In genomic region chr4:112266823-112267222, GRCh38 we compare ENCODE assay signal across 9 cellular contexts. TPM values are rescaled to one million over a fixed set of nuclear protein-coding genes. Genes with fewer than 3 reads are reported as not detected.
DNase-seq lines count a peak whose midpoint lies in the region; FAIRE-seq and TF ChIP-seq lines count a peak whose summit lies in the region.
"Had no signal": no experiment of that assay in that cellular context is flagged by ENCODE, and none has a peak within 500 bp of the region (broad histone marks: within the 10 kb centered on the region; RNA-seq: fewer than 3 reads in every experiment).

No MANE protein-coding gene starts in this region.

- H4K20me1 ChIP-seq in hepatocyte (ENCODE audit: insufficient read depth, poor library complexity, severe bottlenecking) = no peaks in the 10 kb centered on the region

- H3K36me3 ChIP-seq in hepatocyte (replicated peaks; ENCODE audit: insufficient read depth, low read depth) (no peaks in the 10 kb centered on the region), Peyer's patch (peaks cover 0 to 28% (median 0%) of the 10 kb centered on the region in 3 donors)

- H3K4me1 ChIP-seq in hepatocyte (ENCODE audit: insufficient read depth) (no peaks in the 10 kb centered on the region), Peyer's patch (no peaks in the 10 kb centered on the region)

- no peak overlapping the region for H3K27ac ChIP-seq in AG04450 (ENCODE audit: low read depth, low read length)
- H3K27ac ChIP-seq in hepatocyte = no peak overlapping the region
- no peak overlapping the region for H3K27ac ChIP-seq in Peyer's patch

- H3K9me3 ChIP-seq in AG04450 (ENCODE audit: control insufficient read depth, insufficient read depth, low read length) (no peaks in the 10 kb centered on the region), hepatocyte (ENCODE audit: low read depth) (no peaks in the 10 kb centered on the region), Peyer's patch (no peaks in the 10 kb centered on the region)

- H2AFZ ChIP-seq in hepatocyte = no peak overlapping the region

- no peaks in the 10 kb centered on the region for H3K9me2 ChIP-seq in hepatocyte (replicated peaks; ENCODE audit: insufficient read depth)

- H3K27me3 ChIP-seq in AG04450 (ENCODE audit: control insufficient read depth, insufficient read depth, low read length) (no peaks in the 10 kb centered on the region), hepatocyte (no peaks in the 10 kb centered on the region), Peyer's patch (no peaks in the 10 kb centered on the region)

- no peak overlapping the region for H3K4me2 ChIP-seq in hepatocyte

- H3K4me3 ChIP-seq in AG04450 (ENCODE audit: low read depth, low read length) (no peak overlapping the region), WI38 (ENCODE audit: low read depth, low read length) (no peak overlapping the region), hepatocyte (no peak overlapping the region), Peyer's patch (no peak overlapping the region)

- whole genome bisulfite sequencing in hepatocyte (ENCODE audit: low lambda C conversion rate, missing lambda C conversion rate) = 88% methylated on average over 2 of the region's 2 CpGs

- peak; percentile 62 for FAIRE-seq in GM18507 (lab: Jason Lieb, UNC)

- no peak for TF ChIP-seq POLR2A in Peyer's patch (IDR thresholded peaks at IDR 0.05)

- POLR2A ChIA-PET in AG04450 (lab: Yijun Ruan, JAX) = no interaction called here

- TF ChIP-seq CTCF in AG04450 (IDR thresholded peaks at IDR 0.05; ENCODE audit: low read depth, low read length) (peak; percentile 60), WI38 (IDR thresholded peaks at IDR 0.05; ENCODE audit: low read depth, low read length) (peak; percentile 14; the same call in 1 of the 2 replicates), hepatocyte (IDR thresholded peaks at IDR 0.05; ENCODE audit: poor library complexity) (peak; percentile 53), Peyer's patch (IDR thresholded peaks at IDR 0.05) (peak in 3 of 6 experiments; percentile 30 to 42 (median 32))

- DNase-seq in AG04450 (ENCODE audit: low read depth, low spot score) (no peak), GM18507 (ENCODE audit: extremely low spot score, insufficient read length, low read depth) (no peak), hepatocyte (ENCODE audit: low spot score) (peak; percentile 36), 8988T (no peak), Peyer's patch (no peak), cerebellar cortex (ENCODE audit: low spot score) (no peak)
- DNase-seq in activated CD4-positive, alpha-beta T cell treated with anti-CD3 and anti-CD28 coated beads for 48 hours = no peak
- DNase-seq: mesendoderm had no signal

- H3K79me2 ChIP-seq in hepatocyte = no peaks in the 10 kb centered on the region

- CTCF ChIA-PET in AG04450 (lab: Charles Lee) = interaction anchor here (0.5 to 4.2 kb wide), 22 partner anchors 10 to 338 kb away, joined by 3 to 37 read pairs (median 3); partner anchors contain the start of genes ALPK1 and TIFA

RNA-seq across cellular contexts. Expression of gene TIFA, which starts 18.9 kb away (rescaled TPM):
- polyA plus RNA-seq in AG04450 (2011; rRNA removed) = 8.8 and 10.9 TPM in 2 replicates
- 2.9 and 5.3 TPM in 2 replicates for polyA minus RNA-seq in AG04450 (2011; rRNA and poly(A)+ RNA removed)
- total RNA-seq in hepatocyte = 20.2 and 21.7 TPM in 2 replicates
- 16.5 and 18.3 TPM in 2 replicates for polyA plus RNA-seq in hepatocyte
- total RNA-seq in Peyer's patch = 1 to 10 TPM in 3 of 4 donors, under 1 TPM in 1; 0.47 to 6.8 (median 3.7) TPM

RNA-seq across cellular contexts. Expression of gene ALPK1, which starts 30.3 kb away (rescaled TPM):
- polyA plus RNA-seq in AG04450 (2011; rRNA removed) (11.5 and 14.0 TPM in 2 replicates), hepatocyte (6.2 and 7.1 TPM in 2 replicates)
- polyA minus RNA-seq in AG04450 (2011; rRNA and poly(A)+ RNA removed) = 14.1 and 22.3 TPM in 2 replicates
- total RNA-seq in hepatocyte (14.8 and 16.6 TPM in 2 replicates), Peyer's patch (10 to 100 TPM; 32.0 to 37.0 (median 36.2) TPM)

RNA-seq across cellular contexts. Expression of gene AP1AR, which starts 35.2 kb away (rescaled TPM):
- 7.6 and 11.8 TPM in 2 replicates for polyA plus RNA-seq in AG04450 (2011; rRNA removed)
- 2.7 and 4.0 TPM in 2 replicates for polyA minus RNA-seq in AG04450 (2011; rRNA and poly(A)+ RNA removed)
- 36.8 and 48.1 TPM in 2 replicates for total RNA-seq in hepatocyte
- polyA plus RNA-seq in hepatocyte = 19.4 and 22.6 TPM in 2 replicates
- 10 to 100 TPM; 18.2 to 46.1 (median 32.5) TPM for total RNA-seq in Peyer's patch
